ENCODE assay signal across 8 cellular contexts in genomic region chr5:141521244-141521781, GRCh38. TPM values are rescaled to one million over a fixed set of nuclear protein-coding genes. Genes with fewer than 3 reads are reported as not detected.
DNase-seq lines count a peak whose midpoint lies in the region; ATAC-seq and TF ChIP-seq lines count a peak whose summit lies in the region.

No MANE protein-coding gene starts in this region.

- no peaks in the 10 kb centered on the region for H4K20me1 ChIP-seq in OCI-LY7 (ENCODE audit: insufficient read depth, low read length)

- H3K9me2 ChIP-seq in OCI-LY7 (ENCODE audit: insufficient read depth, low read length) = no peaks in the 10 kb centered on the region

- peaks cover 10% of the 10 kb centered on the region; the same call in 1 of the 2 replicates for H3K79me2 ChIP-seq in OCI-LY7 (ENCODE audit: insufficient read depth, low read depth, low read length)

- CTCF ChIA-PET in OCI-LY7 (lab: Charles Lee; ENCODE audit: unreplicated experiment) = interaction anchor here (1.2 to 11.2 kb wide), 3 partner anchors 10 to 46 kb away, joined by 3 to 138 read pairs (median 6); no protein-coding TSS in a partner anchor

- no peak for DNase-seq in activated naive CD4-positive, alpha-beta T cell treated with Interleukin-2 at 50 U/mL for 16 hours
- no peak for DNase-seq in T-helper 17 cell
- peak; percentile 98 for DNase-seq in fibroblast of villous mesenchyme (ENCODE audit: low read depth)
- DNase-seq in osteocyte (ENCODE audit: extremely low spot score, unreplicated experiment) = no peak
- DNase-seq in NCI-H2227 (lab: John Stamatoyannopoulos, UW; ENCODE audit: unreplicated experiment) = no peak
- DNase-seq in OCI-LY7 (ENCODE audit: low spot score) = no peak
- DNase-seq in NCI-H187 (lab: John Stamatoyannopoulos, UW) = no peak

- no peak overlapping the region for H2AFZ ChIP-seq in OCI-LY7 (ENCODE audit: low read length)

- H3K4me1 Mint-ChIP-seq in activated naive CD4-positive, alpha-beta T cell treated with anti-CD3 and anti-CD28 coated beads, Interleukin-2, amount 50 U/mL, for 24 hours = peaks cover 43% of the 10 kb centered on the region
- H3K4me1 Mint-ChIP-seq in T-helper 17 cell (peaks cover 22% of the 10 kb centered on the region), osteocyte (ENCODE audit: unreplicated experiment) (peaks cover 96% of the 10 kb centered on the region)

- no peak for TF ChIP-seq CTCF in fibroblast of villous mesenchyme (IDR thresholded peaks at IDR 0.05; ENCODE audit: insufficient read depth, low read depth, low read length)
- no peak for TF ChIP-seq CTCF in osteocyte (IDR thresholded peaks at IDR 0.05)
- TF ChIP-seq CTCF in OCI-LY7 (conservative IDR thresholded peaks at IDR 0.05; ENCODE audit: low read length) = no peak

- intact Hi-C loops in OCI-LY7 (cut with micrococcal nuclease; ENCODE audit: unreplicated experiment) = no loop called here

- H3K27ac Mint-ChIP-seq in activated naive CD4-positive, alpha-beta T cell treated with anti-CD3 and anti-CD28 coated beads, Interleukin-2, amount 50 U/mL, for 24 hours = peak overlapping the region; percentile 74
- peak overlapping the region; percentile 37 for H3K27ac Mint-ChIP-seq in T-helper 17 cell
- H3K27ac Mint-ChIP-seq in osteocyte (ENCODE audit: unreplicated experiment) = peak overlapping the region; percentile 97

- H3K4me1 ChIP-seq in OCI-LY7 (ENCODE audit: insufficient read depth, low read length, poor library complexity, severe bottlenecking) = peaks cover 75% of the 10 kb centered on the region

- H3K4me3 Mint-ChIP-seq in activated naive CD4-positive, alpha-beta T cell treated with anti-CD3 and anti-CD28 coated beads, Interleukin-2, amount 50 U/mL, for 24 hours = peak overlapping the region; percentile 13
- no peak overlapping the region for H3K4me3 Mint-ChIP-seq in T-helper 17 cell
- H3K4me3 Mint-ChIP-seq in osteocyte (ENCODE audit: unreplicated experiment) = no peak overlapping the region

- no peaks in the 10 kb centered on the region for H3K27me3 Mint-ChIP-seq in activated naive CD4-positive, alpha-beta T cell treated with anti-CD3 and anti-CD28 coated beads, Interleukin-2, amount 50 U/mL, for 24 hours
- H3K27me3 Mint-ChIP-seq in T-helper 17 cell (no peaks in the 10 kb centered on the region), osteocyte (ENCODE audit: unreplicated experiment) (no peaks in the 10 kb centered on the region)

- BruUV-seq in OCI-LY7 (replicated peaks; lab: Mats Ljungman, UMichigan) = no TSS peak

- H3K9me3 Mint-ChIP-seq in activated naive CD4-positive, alpha-beta T cell treated with anti-CD3 and anti-CD28 coated beads, Interleukin-2, amount 50 U/mL, for 24 hours = no peaks in the 10 kb centered on the region
- no peaks in the 10 kb centered on the region for H3K9me3 Mint-ChIP-seq in osteocyte (ENCODE audit: unreplicated experiment)

- peaks cover 28% of the 10 kb centered on the region for H3K36me3 Mint-ChIP-seq in activated naive CD4-positive, alpha-beta T cell treated with anti-CD3 and anti-CD28 coated beads, Interleukin-2, amount 50 U/mL, for 24 hours
- peaks cover 6% of the 10 kb centered on the region for H3K36me3 Mint-ChIP-seq in T-helper 17 cell (ENCODE audit: low read depth)
- H3K36me3 Mint-ChIP-seq in osteocyte (ENCODE audit: unreplicated experiment) = peaks cover 12% of the 10 kb centered on the region

- ATAC-seq in T-helper 17 cell = no peak

- POLR2A ChIA-PET in OCI-LY7 (lab: Charles Lee) = interaction anchor here (0.6 to 13.7 kb wide), 4 partner anchors 9 to 110 kb away, joined by 3 to 328 read pairs (median 14); partner anchors contain the start of gene PCDHGC3

- H3K9me3 ChIP-seq in T-helper 17 cell (ENCODE audit: control insufficient read depth, low read length, poor library complexity, severe bottlenecking) (no peaks in the 10 kb centered on the region), OCI-LY7 (ENCODE audit: low read length) (no peaks in the 10 kb centered on the region)

- no peak overlapping the region for H3K27ac ChIP-seq in OCI-LY7 (ENCODE audit: low read depth, low read length, poor library complexity, severe bottlenecking)

- no peak overlapping the region for H3K4me2 ChIP-seq in OCI-LY7 (ENCODE audit: low read length)

- H3K4me3 ChIP-seq in fibroblast of villous mesenchyme (ENCODE audit: low read depth, low read length) = no peak overlapping the region
- no peak overlapping the region for H3K4me3 ChIP-seq in OCI-LY7 (ENCODE audit: low read depth, low read length, poor library complexity, severe bottlenecking)

- H3K36me3 ChIP-seq in OCI-LY7 (ENCODE audit: insufficient read depth, low read length) = peaks cover 96% of the 10 kb centered on the region

RNA-seq across cellular contexts. Expression of gene PCDHGC5, which starts 32.4 kb away (rescaled TPM):
- not detected for total RNA-seq in T-helper 17 cell
- total RNA-seq in fibroblast of villous mesenchyme = 2.6 TPM in 2 replicates
- total RNA-seq in osteocyte = 1.4 and 1.9 TPM in 2 replicates
- 3.0 and 4.4 TPM in 2 replicates for total RNA-seq in OCI-LY7 (2014; rRNA removed; shearing (Covaris generic))
- 5.0 and 5.4 TPM in 2 replicates for total RNA-seq in OCI-LY7 (2022)

RNA-seq across cellular contexts. Expression of gene PCDHGC4, which starts 36.5 kb away (rescaled TPM):
- total RNA-seq in T-helper 17 cell (not detected), fibroblast of villous mesenchyme (2.6 and 2.9 TPM in 2 replicates), osteocyte (2.8 and 3.7 TPM in 2 replicates), OCI-LY7 (2022) (6.4 and 7.0 TPM in 2 replicates)
- 6.3 and 8.4 TPM in 2 replicates for total RNA-seq in OCI-LY7 (2014; rRNA removed; shearing (Covaris generic))

RNA-seq across cellular contexts. Expression of gene PCDHGC3, which starts 45.5 kb away (rescaled TPM):
- not detected for total RNA-seq in T-helper 17 cell
- total RNA-seq in fibroblast of villous mesenchyme = 35.4 and 36.3 TPM in 2 replicates
- total RNA-seq in osteocyte = 92.4 and 99.9 TPM in 2 replicates
- total RNA-seq in OCI-LY7 (2014; rRNA removed; shearing (Covaris generic)) = 20.4 and 27.2 TPM in 2 replicates
- total RNA-seq in OCI-LY7 (2022) = 59.7 and 60.0 TPM in 2 replicates

Comparison
In these comparisons a context has a peak if more than half of its experiments do, and no peak if none do; other contexts are left out.
1. H3K27ac Mint-ChIP-seq: peak in every context shown above with its lines; median percentile 97 in osteocyte; 74 in activated naive CD4-positive, alpha-beta T cell treated with anti-CD3 and anti-CD28 coated beads, Interleukin-2, amount 50 U/mL, for 24 hours; 37 in T-helper 17 cell.
2. RNA of gene PCDHGC3, which starts 45.5 kb away (total RNA-seq): 92.4 to 99.9 TPM in osteocyte, 20.4 to 60.0 TPM in OCI-LY7 and 35.4 to 36.3 TPM in fibroblast of villous mesenchyme; not detected in T-helper 17 cell; every median in the first group is over 10 times any median in the second.